ENCODE assay signal across 23 cellular contexts in the genomic region with DNA sequence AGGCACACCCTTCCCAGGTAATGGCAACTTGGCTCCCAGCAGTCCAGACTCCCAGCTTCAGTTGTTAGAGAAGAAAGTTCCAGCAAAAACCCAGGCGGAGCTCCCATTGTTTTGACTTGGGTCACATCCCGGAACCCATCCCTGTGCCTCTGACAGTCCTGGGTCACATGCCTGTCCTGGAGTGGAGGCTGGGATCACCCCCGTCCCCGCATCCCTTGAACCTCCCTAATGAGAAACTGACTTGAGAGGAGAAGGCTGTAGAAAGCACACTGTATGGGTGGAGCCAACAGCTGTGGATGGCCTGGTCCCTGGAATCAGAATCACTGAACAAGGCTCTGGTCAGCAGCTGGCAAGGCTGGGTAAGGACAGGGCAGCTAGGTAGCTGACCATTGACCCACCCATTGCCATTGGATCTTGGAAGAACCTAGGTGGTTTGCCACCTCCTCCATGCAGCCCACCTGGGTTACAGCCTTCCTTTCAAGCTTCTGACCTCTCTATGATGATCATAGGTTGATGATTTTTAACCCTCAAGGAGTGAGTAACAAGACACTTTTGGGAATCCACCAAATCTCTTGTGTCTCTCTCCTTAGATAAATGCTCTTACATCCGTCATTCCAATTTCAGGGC. TPM values are rescaled to one million over a fixed set of nuclear protein-coding genes. Genes with fewer than 3 reads are reported as not detected.
DNase-seq lines count a peak whose midpoint lies in the region; ATAC-seq, FAIRE-seq and TF ChIP-seq lines count a peak whose summit lies in the region.
"Had no signal": no experiment of that assay in that cellular context is flagged by ENCODE, and none has a peak within 500 bp of the region (broad histone marks: within the 10 kb centered on the region; RNA-seq: fewer than 3 reads in every experiment).

No MANE protein-coding gene starts in this region.

- peaks cover 90% of the 10 kb centered on the region for H3K4me1 ChIP-seq in HepG2 (ENCODE audit: insufficient read depth, low read length)
- no peaks in the 10 kb centered on the region for H3K4me1 ChIP-seq in right lobe of liver
- H3K4me1 ChIP-seq in neuronal stem cell (ENCODE audit: control insufficient read depth in 2 of 2, insufficient read depth in 1 of 2, low read depth in 1 of 2, low read length in 2 of 2) = peaks cover 4 to 6% of the 10 kb centered on the region in 2 donors
- H3K4me1 ChIP-seq in thoracic aorta (ENCODE audit: control insufficient read depth in 1 of 2, low read depth in 2 of 2) = peaks cover 12 to 46% of the 10 kb centered on the region in 2 donors
- peaks cover 0 to 22% (median 0%) of the 10 kb centered on the region in 3 donors for H3K4me1 ChIP-seq in esophagus squamous epithelium

- H3K23ac ChIP-seq in neuronal stem cell (ENCODE audit: low read depth, low read length, poor library complexity) = no peak overlapping the region

- H3K4me1 Mint-ChIP-seq in T-helper 17 cell = peaks cover 6% of the 10 kb centered on the region
- H3K4me1 Mint-ChIP-seq: B cell had no signal

- WGBS in HepG2 (ENCODE audit: low lambda C conversion rate) = 97% methylated on average over 5 of the region's 5 CpGs
- 96% methylated on average over 4 of the region's 5 CpGs for WGBS in right lobe of liver (ENCODE audit: insufficient coverage, low coverage, low lambda C conversion rate, missing lambda C conversion rate)
- no CpG with 5 or more reads among the region's 5 CpGs for WGBS in neuronal stem cell (ENCODE audit: extremely low coverage in 2 of 2, insufficient read length in 2 of 2, insufficient replicate concordance in 1 of 2), 2 donors
- 82 to 91% methylated on average over 2 to 4 of the region's 5 CpGs for WGBS in esophagus squamous epithelium, 2 donors

- intact Hi-C loops in HepG2 (cut with micrococcal nuclease; ENCODE audit: unreplicated experiment) (loop anchor here (5.0 kb wide), 1 partner anchor 194 kb away; no protein-coding TSS in a partner anchor), right lobe of liver (cut with DNase I) (no loop called here), esophagus squamous epithelium (cut with DNase I) (no loop called here)

- peak; percentile 18 to 51; a peak in 2 of 4 replicates for TF ChIP-seq POLR2A in HepG2 (IDR thresholded peaks at IDR 0.05; ENCODE audit: insufficient read depth in 1 of 2, low read depth in 2 of 2, low read length in 2 of 2)
- no peak for TF ChIP-seq POLR2A in right lobe of liver (IDR thresholded peaks at IDR 0.05)
- no peak for TF ChIP-seq POLR2A in esophagus squamous epithelium (IDR thresholded peaks at IDR 0.05)

- H3K18ac ChIP-seq in neuronal stem cell (ENCODE audit: low read length) = peak overlapping the region; percentile 40

- CTCF ChIA-PET in HepG2 (lab: Yijun Ruan, JAX; ENCODE audit: low intra/inter-chr PET ratio, low total read pairs) = no interaction called here

- no peak overlapping the region for H4K8ac ChIP-seq in neuronal stem cell (ENCODE audit: low read depth, low read length)

- FAIRE-seq in HepG2 (lab: Jason Lieb, UNC) = no peak
- FAIRE-seq: GM12878 had no signal

- no TSS peak for BruUV-seq in HepG2 (replicated peaks; lab: Mats Ljungman, UMichigan)

- no peak overlapping the region for H2BK120ac ChIP-seq in neuronal stem cell (ENCODE audit: low read depth, low read length)

- H2BK15ac ChIP-seq in neuronal stem cell (ENCODE audit: low read length) = no peak overlapping the region

- no peak overlapping the region for H3K27ac Mint-ChIP-seq in T-helper 17 cell
- H3K27ac Mint-ChIP-seq: B cell; CD8-positive, alpha-beta T cell; HFFc6 had no signal

- in situ Hi-C loops in HepG2 (cut with HindIII; ENCODE audit: extremely low pct_ligation_motif_present, low pct_unique_long_range_greater_than_20kb) = no loop called here

- TF ChIP-seq CTCF in HepG2 (CRISPR knock-in tag; IDR thresholded peaks at IDR 0.05) = no peak
- TF ChIP-seq CTCF in right lobe of liver (IDR thresholded peaks at IDR 0.05) = no peak
- no peak for TF ChIP-seq CTCF in thoracic aorta (IDR thresholded peaks at IDR 0.05)
- no peak for TF ChIP-seq CTCF in esophagus squamous epithelium (IDR thresholded peaks at IDR 0.05)

- H3K79me2 ChIP-seq in HepG2 (ENCODE audit: insufficient read depth, low read length) = peaks cover 98% of the 10 kb centered on the region

- no peak overlapping the region for H4K91ac ChIP-seq in neuronal stem cell (ENCODE audit: low read depth, low read length, poor library complexity)

- no peaks in the 10 kb centered on the region for H3K79me1 ChIP-seq in neuronal stem cell (ENCODE audit: low read depth, low read length)

- no peak overlapping the region for H2AK5ac ChIP-seq in neuronal stem cell (ENCODE audit: low read depth, low read length)

- H3K9me3 ChIP-seq in HepG2 (ENCODE audit: low read length) (no peaks in the 10 kb centered on the region), right lobe of liver (no peaks in the 10 kb centered on the region), neuronal stem cell (replicated peaks in 1 of 2; ENCODE audit: control insufficient read depth in 2 of 2, insufficient read depth in 1 of 2, low read depth in 1 of 2, low read length in 2 of 2) (no peaks in the 10 kb centered on the region), thoracic aorta (no peaks in the 10 kb centered on the region), esophagus squamous epithelium (no peaks in the 10 kb centered on the region), T-helper 17 cell (ENCODE audit: control insufficient read depth, low read length, poor library complexity, severe bottlenecking) (no peaks in the 10 kb centered on the region)

- H3K9ac ChIP-seq in HepG2 (ENCODE audit: insufficient read depth, low read depth, low read length) = no peak overlapping the region
- H3K9ac ChIP-seq in neuronal stem cell (ENCODE audit: low read depth, low read length, poor library complexity) = no peak overlapping the region
- H3K9ac ChIP-seq: BLaER1 treated with 17β-estradiol and CSF1 and Interleukin-3, amounts not matched to agents 10 nM and 100 nM had no signal

- H4K20me1 ChIP-seq in HepG2 (ENCODE audit: insufficient read depth, low read length) = peaks cover 99% of the 10 kb centered on the region
- H4K20me1 ChIP-seq: BLaER1 treated with 17β-estradiol and CSF1 and Interleukin-3, amounts not matched to agents 10 nM and 100 nM had no signal

- H3K4me3 ChIP-seq in HepG2 (replicated peaks in 1 of 3; ENCODE audit: insufficient read depth in 1 of 3, low read depth in 2 of 3, low read length in 3 of 3) = no peak overlapping the region
- H3K4me3 ChIP-seq in right lobe of liver = no peak overlapping the region
- H3K4me3 ChIP-seq in neuronal stem cell (ENCODE audit: low read length in 2 of 2) = no peak overlapping the region
- no peak overlapping the region for H3K4me3 ChIP-seq in thoracic aorta
- H3K4me3 ChIP-seq in esophagus squamous epithelium = no peak overlapping the region
- H3K4me3 ChIP-seq: BLaER1 treated with 17β-estradiol and CSF1 and Interleukin-3, amounts not matched to agents 10 nM and 100 nM; GM12878 had no signal

- POLR2A ChIA-PET in HepG2 (lab: Yijun Ruan, JAX) = interaction anchor here (0.9 to 2.3 kb wide), 5 partner anchors 10 to 195 kb away, joined by 3 to 9 read pairs (median 3); no protein-coding TSS in a partner anchor

- no peak overlapping the region for H3K27ac ChIP-seq in HepG2 (ENCODE audit: extremely low read length, insufficient read depth, low read length)
- H3K27ac ChIP-seq in right lobe of liver = no peak overlapping the region
- H3K27ac ChIP-seq in neuronal stem cell (replicated peaks; ENCODE audit: low read length) = no peak overlapping the region
- H3K27ac ChIP-seq in thoracic aorta = peak overlapping the region; percentile 46 to 51
- H3K27ac ChIP-seq in esophagus squamous epithelium = no peak overlapping the region
- H3K27ac ChIP-seq: 22Rv1; BLaER1 treated with 17β-estradiol and CSF1 and Interleukin-3, amounts not matched to agents 10 nM and 100 nM had no signal

- H3K36me3 ChIP-seq in HepG2 (replicated peaks in 1 of 2; ENCODE audit: control insufficient read depth in 1 of 2, insufficient read depth in 2 of 2, low read length in 2 of 2) (peaks cover 74 to 96% of the 10 kb centered on the region in 2 experiments), right lobe of liver (no peaks in the 10 kb centered on the region), neuronal stem cell (replicated peaks in 1 of 2; ENCODE audit: control insufficient read depth in 2 of 2, insufficient read depth in 2 of 2, low read length in 2 of 2) (peaks cover 0 to 21% of the 10 kb centered on the region in 2 donors), thoracic aorta (peaks cover 6% of the 10 kb centered on the region), esophagus squamous epithelium (no peaks in the 10 kb centered on the region)
- H3K36me3 ChIP-seq: BLaER1 treated with 17β-estradiol and CSF1 and Interleukin-3, amounts not matched to agents 10 nM and 100 nM had no signal

- no peak overlapping the region for H3K4ac ChIP-seq in neuronal stem cell (ENCODE audit: low read length)

- DNase-seq in HepG2 (ENCODE audit: low spot score) (no peak), right lobe of liver (no peak), neuronal stem cell (ENCODE audit: low spot score) (no peak), thoracic aorta (ENCODE audit: low spot score) (no peak), NCI-H69 (lab: John Stamatoyannopoulos, UW) (no peak), esophagus squamous epithelium (lab: John Stamatoyannopoulos, UW) (no peak), T-helper 17 cell (no peak)
- DNase-seq: CD8-positive, alpha-beta T cell; COR-L47; DMS 273 treated with DMSO at 0.1 percent for 48 hours; DMS53; DND-41; EL; GOT3; H7; HFFc6; IMR-90 had no signal

- H3K4me3 Mint-ChIP-seq in T-helper 17 cell = no peak overlapping the region
- H3K4me3 Mint-ChIP-seq: B cell; CD8-positive, alpha-beta T cell; HFFc6 had no signal

- TF ChIP-seq EP300 in HepG2 (IDR thresholded peaks at IDR 0.05; ENCODE audit: low read depth in 2 of 2, low read length in 2 of 2) (no peak), HepG2 (CRISPR knock-in tag; IDR thresholded peaks at IDR 0.05; ENCODE audit: borderline replicate concordance) (no peak)

- no peak overlapping the region for H2BK5ac ChIP-seq in neuronal stem cell (ENCODE audit: low read length)

- H3K4me2 ChIP-seq in HepG2 (ENCODE audit: low read depth, low read length) = no peak overlapping the region
- no peak overlapping the region for H3K4me2 ChIP-seq in neuronal stem cell (ENCODE audit: insufficient read depth, low read length, poor library complexity, severe bottlenecking)
- H3K4me2 ChIP-seq: BLaER1 treated with 17β-estradiol and CSF1 and Interleukin-3, amounts not matched to agents 10 nM and 100 nM had no signal

- no peaks in the 10 kb centered on the region for H3K27me3 Mint-ChIP-seq in T-helper 17 cell

- H2BK12ac ChIP-seq in neuronal stem cell (ENCODE audit: low read length) = no peak overlapping the region

- no peak overlapping the region for H3K14ac ChIP-seq in neuronal stem cell (ENCODE audit: low read length)

- H3K36me3 Mint-ChIP-seq in T-helper 17 cell (ENCODE audit: low read depth) = peaks cover 7% of the 10 kb centered on the region

- TF ChIP-seq RAD21 in HepG2 (CRISPR knock-in tag; IDR thresholded peaks at IDR 0.05) = no peak

- peak; percentile 1; the same call in 2 of the 3 replicates for ATAC-seq in HepG2
- no peak for ATAC-seq in right lobe of liver
- ATAC-seq in thoracic aorta (ENCODE audit: insufficient number of reproducible peaks, low FRiP score, low read depth) = no peak
- ATAC-seq in T-helper 17 cell = no peak
- ATAC-seq: CD8-positive, alpha-beta T cell; GM12878; HCT116 had no signal

- no peaks in the 10 kb centered on the region for H3K27me3 ChIP-seq in HepG2 (ENCODE audit: control insufficient read depth in 1 of 2, insufficient read depth in 2 of 2, low read length in 2 of 2)
- H3K27me3 ChIP-seq in right lobe of liver = no peaks in the 10 kb centered on the region
- H3K27me3 ChIP-seq in neuronal stem cell (ENCODE audit: control insufficient read depth in 3 of 3, insufficient read depth in 3 of 3, low read depth in 1 of 3, low read length in 3 of 3) = no peaks in the 10 kb centered on the region
- H3K27me3 ChIP-seq in thoracic aorta (replicated peaks; ENCODE audit: insufficient read depth) = no peaks in the 10 kb centered on the region
- H3K27me3 ChIP-seq in esophagus squamous epithelium = no peaks in the 10 kb centered on the region
- H3K27me3 ChIP-seq: BLaER1 treated with 17β-estradiol and CSF1 and Interleukin-3, amounts not matched to agents 10 nM and 100 nM had no signal

- H2AFZ ChIP-seq in HepG2 (ENCODE audit: low read length) = no peak overlapping the region
- H2AFZ ChIP-seq in neuronal stem cell (ENCODE audit: low read length) = no peak overlapping the region

RNA-seq across cellular contexts. Expression of gene NKD1, which starts 18.3 kb away (rescaled TPM):
- total RNA-seq in HepG2 (2016; rRNA removed; fragmentation: Illumina TruSeq; extraction: Trizol) (59.0 and 70.4 TPM in 2 replicates), right lobe of liver (1 to 10 TPM in 5 of 6 experiments, under 1 TPM in 1; 0.69 to 2.6 (median 2.1) TPM), thoracic aorta (10 to 100 TPM; 30.2 to 41.7 TPM), esophagus squamous epithelium (10 to 100 TPM in 1 of 4 donors, 1 to 10 TPM in 3; 1.1 to 10.5 (median 3.1) TPM), T-helper 17 cell (1 to 10 TPM; 1.5 to 2.8 TPM)
- total RNA-seq in HepG2 (2016; cell fraction: cytosol; rRNA removed; fragmentation: Illumina TruSeq; extraction: Trizol; ENCODE audit: low read depth) = 19.9 and 25.5 TPM in 2 replicates
- 50.0 and 70.7 TPM in 2 replicates for total RNA-seq in HepG2 (2016; cell fraction: insoluble cytoplasmic fraction; rRNA removed; fragmentation: Illumina TruSeq; extraction: Trizol)
- total RNA-seq in HepG2 (2016; cell fraction: membrane; rRNA removed; fragmentation: Illumina TruSeq; extraction: Trizol) = 136 and 148 TPM in 2 replicates
- 61.9 and 70.6 TPM in 2 replicates for total RNA-seq in HepG2 (2016; cell fraction: nucleus; rRNA removed; fragmentation: Illumina TruSeq; extraction: Trizol)
- polyA plus RNA-seq in HepG2 (2011; rRNA removed) = 86.1 and 121 TPM in 2 replicates
- 22.3 and 49.7 TPM in 2 replicates for polyA plus RNA-seq in HepG2 (2011; cell fraction: cytosol; rRNA removed)
- polyA plus RNA-seq in HepG2 (2011; cell fraction: nucleus; rRNA removed) = 150 and 275 TPM in 2 replicates
- 58.7 and 76.3 TPM in 2 replicates for polyA plus RNA-seq in HepG2 (2012)
- 106 and 127 TPM in 2 replicates for polyA plus RNA-seq in HepG2 (2016; cell fraction: cytosol; fragmentation: Illumina TruSeq; extraction: Trizol; ENCODE audit: low read depth)
- polyA plus RNA-seq in HepG2 (2016; cell fraction: insoluble cytoplasmic fraction; fragmentation: Illumina TruSeq; extraction: Trizol; ENCODE audit: low read depth) = 95.8 and 124 TPM in 2 replicates
- 156 and 170 TPM in 2 replicates for polyA plus RNA-seq in HepG2 (2016; cell fraction: membrane; fragmentation: Illumina TruSeq; extraction: Trizol; ENCODE audit: low read depth)
- polyA plus RNA-seq in HepG2 (2016; cell fraction: nucleus; fragmentation: Illumina TruSeq; extraction: Trizol; ENCODE audit: insufficient read depth, low read depth) = 155 and 169 TPM in 2 replicates
- polyA minus RNA-seq in HepG2 (2011; rRNA and poly(A)+ RNA removed; ENCODE audit: low replicate concordance) = 0.02 and 110 TPM in 2 replicates
- polyA minus RNA-seq in HepG2 (2011; cell fraction: cytosol; rRNA and poly(A)+ RNA removed) = 14.3 and 28.8 TPM in 2 replicates
- 43.1 and 57.6 TPM in 2 replicates for polyA minus RNA-seq in HepG2 (2011; cell fraction: nucleus; rRNA and poly(A)+ RNA removed)
- polyA plus RNA-seq in neuronal stem cell (2013, experiment 1 of 2) = 1.4 TPM
- polyA plus RNA-seq in neuronal stem cell (2013, experiment 2 of 2) = 1.7 TPM
- total RNA-seq: G401, HFFc6, IMR-90 had no signal
- polyA plus RNA-seq: IMR-90 had no signal

Comparison
In these comparisons a context has a peak if more than half of its experiments do, and no peak if none do; other contexts are left out.
1. POLR2A ChIP-seq: peak in HepG2 (2 of 2); none in right lobe of liver (single experiment) and esophagus squamous epithelium (0 of 4).
2. H3K27ac ChIP-seq: peak in thoracic aorta (2 of 2); none in HepG2 (single experiment), right lobe of liver (0 of 3), neuronal stem cell (single experiment) and esophagus squamous epithelium (0 of 4).